35 cellular contexts compared by ENCODE assay signal in genomic region chr2:219593154-219593553, GRCh38. TPM values are rescaled to one million over a fixed set of nuclear protein-coding genes. Genes with fewer than 3 reads are reported as not detected.
"Had no signal": no experiment of that assay in that cellular context is flagged by ENCODE, and none has a peak within 500 bp of the region (broad histone marks: within the 10 kb centered on the region; RNA-seq: fewer than 3 reads in every experiment).

No MANE protein-coding gene starts in this region.

- H3K36me3 Mint-ChIP-seq: mesothelial cell of epicardium; naive thymus-derived CD4-positive, alpha-beta T cell had no signal

- H3K27ac ChIP-seq: dorsolateral prefrontal cortex, epithelial cell of prostate, gastrocnemius medialis, left lung, neutrophil, pancreas, suprapubic skin, thyroid gland had no signal

- H3K27ac Mint-ChIP-seq: stimulated activated naive CD8-positive, alpha-beta T cell treated with anti-CD3 and anti-CD28 coated beads, Interleukin-15, amount 100 ng/mL, for 72 hours had no signal

- H3K9me3 ChIP-seq: gastrocnemius medialis, heart left ventricle, left lung, mucosa of descending colon, neutrophil, pancreas, suprapubic skin, thyroid gland had no signal

- DNase-seq: cerebellar nuclear complex; dorsolateral prefrontal cortex; effector CD4-positive, alpha-beta T cell; gastrocnemius medialis; heart left ventricle; hippocampal formation; left cardiac atrium; left lung; mesenchymal stem cell; mucosa of descending colon; naive thymus-derived CD4-positive, alpha-beta T cell; nephron progenitor cell; pancreas; retina; stimulated activated CD4-positive, alpha-beta T cell treated with anti-CD3 and anti-CD28 coated beads, Interleukin-12 subunit alpha, Interleukin-12 subunit beta, amount 100 ng/mL, for 4 hours; stimulated activated CD4-positive, alpha-beta T cell treated with anti-CD3 and anti-CD28 coated beads, Interleukin-1b, Interleukin-23, amount 100 ng/mL, for 48 hours; stimulated activated CD4-positive, alpha-beta T cell treated with anti-CD3 and anti-CD28 coated beads, Interleukin-4, amount 100 ng/mL, for 1 hour; stimulated activated CD8-positive, alpha-beta memory T cell treated with anti-CD3 and anti-CD28 coated beads, Interleukin-4, amount 100 ng/mL, for 48 hours; stimulated activated naive CD4-positive, alpha-beta T cell; stimulated activated naive CD8-positive, alpha-beta T cell treated with anti-CD3 and anti-CD28 coated beads, Interleukin-15, amount 100 ng/mL, for 72 hours; trophoblast cell had no signal

- ATAC-seq: esophagus mucosa; gastrocnemius medialis; heart left ventricle; left cardiac atrium; left lung; mucosa of descending colon; naive thymus-derived CD4-positive, alpha-beta T cell; pancreas; sciatic nerve; stimulated activated naive CD8-positive, alpha-beta T cell treated with anti-CD3 and anti-CD28 coated beads, Interleukin-15, amount 100 ng/mL, for 72 hours had no signal

- FAIRE-seq: islet of Langerhans, pancreas, urothelium cell line had no signal

- H3K9me3 Mint-ChIP-seq: mesothelial cell of epicardium; naive thymus-derived CD4-positive, alpha-beta T cell; nephron progenitor cell; stimulated activated naive CD8-positive, alpha-beta T cell treated with anti-CD3 and anti-CD28 coated beads, Interleukin-15, amount 100 ng/mL, for 72 hours had no signal

- H3K36me3 ChIP-seq: gastrocnemius medialis, heart left ventricle, left lung, neutrophil, pancreas, suprapubic skin, thyroid gland had no signal

- H3K27me3 ChIP-seq: gastrocnemius medialis, heart left ventricle, left lung, pancreas, thyroid gland had no signal

- H3K4me3 ChIP-seq: dorsolateral prefrontal cortex, gastrocnemius medialis, heart left ventricle, left lung, mucosa of descending colon, pancreas, smooth muscle cell, suprapubic skin, thyroid gland had no signal

- H3K4me3 Mint-ChIP-seq: mesothelial cell of epicardium; naive thymus-derived CD4-positive, alpha-beta T cell; nephron progenitor cell; stimulated activated naive CD8-positive, alpha-beta T cell treated with anti-CD3 and anti-CD28 coated beads, Interleukin-15, amount 100 ng/mL, for 72 hours had no signal

RNA-seq across cellular contexts. Expression of gene INHA, which starts 21.0 kb away (rescaled TPM):
- total RNA-seq: glomerular endothelial cell, kidney epithelial cell, lung microvascular endothelial cell, pulmonary artery endothelial cell had no signal
- polyA plus RNA-seq: naive thymus-derived CD4-positive, alpha-beta T cell had no signal

RNA-seq across cellular contexts. Expression of gene OBSL1, which starts 21.8 kb away (rescaled TPM):
- polyA plus RNA-seq: naive thymus-derived CD4-positive, alpha-beta T cell had no signal

RNA-seq across cellular contexts. Expression of gene SLC4A3, which starts 34.3 kb away (rescaled TPM):
- polyA plus RNA-seq: naive thymus-derived CD4-positive, alpha-beta T cell had no signal

RNA-seq across cellular contexts. Expression of gene TMEM198, which starts 49.3 kb away (rescaled TPM):
- total RNA-seq: lung microvascular endothelial cell, pulmonary artery endothelial cell had no signal
- polyA plus RNA-seq: naive thymus-derived CD4-positive, alpha-beta T cell had no signal
